20 cellular contexts compared by ENCODE assay signal in genomic region chr1:216836316-216836715, GRCh38.
"Had no signal": no experiment of that assay in that cellular context is flagged by ENCODE, and none has a peak within 500 bp of the region (broad histone marks: within the 10 kb centered on the region; RNA-seq: fewer than 3 reads in every experiment).

No MANE protein-coding gene starts in this region.

- DNase-seq: activated CD4-positive, alpha-beta T cell treated with anti-CD3 and anti-CD28 coated beads for 1 hour; activated CD8-positive, alpha-beta memory T cell treated with anti-CD3 and anti-CD28 coated beads for 24 hours; activated CD8-positive, alpha-beta memory T cell treated with anti-CD3 and anti-CD28 coated beads, Interleukin-2, amount 50 U/mL, for 48 hours; activated gamma-delta T cell; activated T-cell treated with anti-CD3 and anti-CD28 coated beads, Interleukin-2, amount 50 U/mL, for 72 hours; adrenal gland; effector CD8-positive, alpha-beta T cell; mesenchymal stem cell; mucosa of descending colon; naive B cell; ovary; psoas muscle; right lobe of liver; small intestine; stimulated activated CD4-positive, alpha-beta T cell treated with anti-CD3 and anti-CD28 coated beads, Interleukin-15, amount 100 ng/mL, for 24 hours; stimulated activated CD4-positive, alpha-beta T cell treated with anti-CD3 and anti-CD28 coated beads, Interleukin-2, amount 100 ng/mL, for 48 hours; uterus had no signal

- H3K27ac Mint-ChIP-seq: activated naive CD4-positive, alpha-beta T cell treated with anti-CD3 and anti-CD28 coated beads, Interleukin-2, amount 50 U/mL, for 72 hours; activated T-cell treated with anti-CD3 and anti-CD28 coated beads, Interleukin-2, amount 50 U/mL, for 72 hours; naive B cell; stimulated activated naive CD8-positive, alpha-beta T cell treated with anti-CD3 and anti-CD28 coated beads, Interleukin-15, Interleukin-2, amounts not matched to agents 100 ng/mL and 50 ng/mL, for 24 hours had no signal

- H3K4me3 Mint-ChIP-seq: activated T-cell treated with anti-CD3 and anti-CD28 coated beads, Interleukin-2, amount 50 U/mL, for 72 hours; naive B cell; stimulated activated naive CD8-positive, alpha-beta T cell treated with anti-CD3 and anti-CD28 coated beads, Interleukin-15, Interleukin-2, amounts not matched to agents 100 ng/mL and 50 ng/mL, for 24 hours had no signal

- ATAC-seq: activated naive CD4-positive, alpha-beta T cell treated with anti-CD3 and anti-CD28 coated beads, Interleukin-2, amount 50 U/mL, for 72 hours; activated T-cell treated with anti-CD3 and anti-CD28 coated beads, Interleukin-2, amount 50 U/mL, for 72 hours; esophagus mucosa; mucosa of descending colon; psoas muscle; right lobe of liver had no signal

- H3K4me1 Mint-ChIP-seq: naive B cell had no signal

- H3K27me3 Mint-ChIP-seq: naive B cell; stimulated activated naive CD8-positive, alpha-beta T cell treated with anti-CD3 and anti-CD28 coated beads, Interleukin-15, Interleukin-2, amounts not matched to agents 100 ng/mL and 50 ng/mL, for 24 hours had no signal

- H3K36me3 Mint-ChIP-seq: naive B cell had no signal
